Comparison of ENCODE assay signal across 1 cellular context in genomic region chr1:161730050-161730564, GRCh38.
TF ChIP-seq lines count a peak whose summit lies in the region.

No MANE protein-coding gene starts in this region.

TF ChIP-seq in HepG2, 621 proteins besides CTCF, POLR2A, EP300 and RAD21:
- no peak for TF ChIP-seq ZNF740 (CRISPR knock-in tag; IDR thresholded peaks at IDR 0.05)
- no peak for TF ChIP-seq ZNF768 (CRISPR knock-in tag; IDR thresholded peaks at IDR 0.05)
- TF ChIP-seq NFIB (CRISPR knock-in tag; IDR thresholded peaks at IDR 0.05; ENCODE audit: borderline replicate concordance): no peak
- TF ChIP-seq ATF4 (CRISPR knock-in tag; IDR thresholded peaks at IDR 0.05): no peak
- TF ChIP-seq CREBL2 (CRISPR knock-in tag; IDR thresholded peaks at IDR 0.05; ENCODE audit: borderline replicate concordance): no peak
- TF ChIP-seq ZNF569 (CRISPR knock-in tag; IDR thresholded peaks at IDR 0.05; ENCODE audit: borderline replicate concordance): no peak
- no peak for TF ChIP-seq RCOR2 (CRISPR knock-in tag; IDR thresholded peaks at IDR 0.05)
- no peak for TF ChIP-seq ADNP (CRISPR knock-in tag; IDR thresholded peaks at IDR 0.05)
- no peak for TF ChIP-seq SRF (IDR thresholded peaks at IDR 0.05; ENCODE audit: low read depth, low read length)
- no peak for TF ChIP-seq MTA3 (CRISPR knock-in tag; IDR thresholded peaks at IDR 0.05)
- TF ChIP-seq NFATC3 (CRISPR knock-in tag; IDR thresholded peaks at IDR 0.05): no peak
- TF ChIP-seq ZNF790 (CRISPR knock-in tag; IDR thresholded peaks at IDR 0.05; ENCODE audit: borderline replicate concordance): no peak
- TF ChIP-seq ZNF275 (CRISPR knock-in tag; IDR thresholded peaks at IDR 0.05; ENCODE audit: borderline replicate concordance): no peak
- no peak for TF ChIP-seq CCAR2 (optimal IDR thresholded peaks at IDR 0.05; ENCODE audit: low read depth, low read length)
- no peak for TF ChIP-seq ZBTB4 (CRISPR knock-in tag; IDR thresholded peaks at IDR 0.05; ENCODE audit: borderline replicate concordance)
- TF ChIP-seq RERE (CRISPR knock-in tag; IDR thresholded peaks at IDR 0.05; ENCODE audit: low read depth): no peak
- no peak for TF ChIP-seq FOXA1 (IDR thresholded peaks at IDR 0.05)
- no peak for TF ChIP-seq FOXA1 (CRISPR knock-in tag; IDR thresholded peaks at IDR 0.05)
- no peak for TF ChIP-seq ZNF138 (CRISPR knock-in tag; IDR thresholded peaks at IDR 0.05; ENCODE audit: low read depth)
- TF ChIP-seq ZNF691 (CRISPR knock-in tag; IDR thresholded peaks at IDR 0.05; ENCODE audit: borderline replicate concordance, low read depth): no peak
- no peak for TF ChIP-seq ZNF792 (CRISPR knock-in tag; IDR thresholded peaks at IDR 0.05)
